8 cellular contexts compared by ENCODE assay signal in the genomic region with DNA sequence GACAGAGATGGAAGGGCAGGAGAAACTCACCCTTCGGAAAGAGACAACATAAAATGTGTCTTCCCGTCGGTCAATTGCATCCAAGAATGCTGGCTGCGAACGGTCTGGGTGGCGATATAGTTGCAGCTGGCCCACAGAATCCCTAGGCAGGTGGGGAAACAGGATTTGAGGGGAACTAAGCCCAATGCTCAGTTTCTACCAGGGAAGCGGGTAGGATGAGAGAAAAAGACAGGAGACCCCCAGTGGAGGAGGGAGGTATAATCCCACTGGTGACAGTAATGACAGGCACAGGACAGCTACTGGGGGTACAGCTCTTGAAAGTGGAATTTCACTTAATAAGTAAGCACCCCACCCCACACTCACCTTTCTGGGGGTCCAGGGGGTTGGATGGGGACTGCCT.
DNase-seq lines count a peak whose midpoint lies in the region; ATAC-seq and TF ChIP-seq lines count a peak whose summit lies in the region.

No MANE protein-coding gene starts in this region.

- no peak overlapping the region for H2AFZ ChIP-seq in ACC112 (ENCODE audit: low read length, unreplicated experiment)

- DNase-seq in GM06990 (ENCODE audit: extremely low read depth, insufficient read length) (no peak), RWPE2 (ENCODE audit: low spot score) (no peak), iPS-NIHi11 (ENCODE audit: low spot score) (peak; percentile 53), SHP77 (lab: John Stamatoyannopoulos, UW) (no peak), NCI-H2107 treated with DMSO at 0.1 percent for 48 hours (lab: John Stamatoyannopoulos, UW; ENCODE audit: unreplicated experiment) (no peak)

- no peaks in the 10 kb centered on the region for H3K27me3 ChIP-seq in ACC112 (ENCODE audit: insufficient read depth, low read length)
- no peaks in the 10 kb centered on the region for H3K27me3 ChIP-seq in GM06990 (replicated peaks; ENCODE audit: control insufficient read depth, insufficient read depth, low read length)
- no peaks in the 10 kb centered on the region for H3K27me3 ChIP-seq in RWPE2 (ENCODE audit: insufficient read depth, poor library complexity, severe bottlenecking)

- no peaks in the 10 kb centered on the region for H3K9me3 ChIP-seq in RWPE2 (ENCODE audit: severe bottlenecking)

- no peak overlapping the region for H3K4me3 ChIP-seq in ACC112 (ENCODE audit: low read depth, low read length)
- H3K4me3 ChIP-seq in GM06990 (replicated peaks; ENCODE audit: low read depth, low read length): no peak overlapping the region
- H3K4me3 ChIP-seq in RWPE2 (ENCODE audit: severe bottlenecking): no peak overlapping the region

- peak overlapping the region; percentile 95; the same call in 1 of the 2 replicates for H3K27ac ChIP-seq in ACC112 (ENCODE audit: low read depth, low read length)
- H3K27ac ChIP-seq in RWPE2 (ENCODE audit: poor library complexity, severe bottlenecking): peak overlapping the region; percentile 79

- peaks cover 38% of the 10 kb centered on the region for H3K4me1 ChIP-seq in ACC112 (ENCODE audit: control insufficient read depth, insufficient read depth, low read length, unreplicated experiment)
- peaks cover 16% of the 10 kb centered on the region for H3K4me1 ChIP-seq in RWPE2 (ENCODE audit: insufficient read depth, poor library complexity, severe bottlenecking)

- H3K36me3 ChIP-seq in ACC112 (ENCODE audit: insufficient read depth, low read length) (peaks cover 7% of the 10 kb centered on the region; the same call in 1 of the 2 replicates), GM06990 (ENCODE audit: control insufficient read depth, insufficient read depth, low read length) (peaks cover 38% of the 10 kb centered on the region), RWPE2 (ENCODE audit: low read depth) (peaks cover 31% of the 10 kb centered on the region)

- TF ChIP-seq CTCF in GM06990 (IDR thresholded peaks at IDR 0.05; ENCODE audit: insufficient read depth, low read length, poor library complexity, severe bottlenecking) (peak; percentile 50), RWPE2 (IDR thresholded peaks at IDR 0.05; ENCODE audit: poor library complexity, severe bottlenecking) (peak; percentile 46)

- H3K79me2 ChIP-seq in ACC112 (ENCODE audit: control insufficient read depth, insufficient read depth, low read length, unreplicated experiment): no peaks in the 10 kb centered on the region

- no peak for ATAC-seq in RWPE2 (ENCODE audit: low read depth)
- no peak for ATAC-seq in GM19035 (IDR thresholded peaks at IDR 0.05; ENCODE audit: unreplicated experiment)
- ATAC-seq in GM18519 (IDR thresholded peaks at IDR 0.05; ENCODE audit: low FRiP score, unreplicated experiment): no peak
